Comparison of ENCODE assay signal across 31 cellular contexts in genomic region chr1:15732686-15733081, GRCh38. TPM values are rescaled to one million over a fixed set of nuclear protein-coding genes. Genes with fewer than 3 reads are reported as not detected.
"Had no signal": no experiment of that assay in that cellular context is flagged by ENCODE, and none has a peak within 500 bp of the region (broad histone marks: within the 10 kb centered on the region; RNA-seq: fewer than 3 reads in every experiment).

No MANE protein-coding gene starts in this region.

- DNase-seq: activated CD4-positive, alpha-beta T cell treated with anti-CD3 and anti-CD28 coated beads for 48 hours; activated CD4-positive, alpha-beta T cell treated with anti-CD3 and anti-CD28 coated beads, Interleukin-2, amount 50 U/mL, for 48 hours; activated CD8-positive, alpha-beta memory T cell treated with anti-CD3 and anti-CD28 coated beads for 24 hours; activated gamma-delta T cell treated with Interleukin-2 at 50 U/mL for 16 hours; activated T-cell treated with anti-CD3 and anti-CD28 coated beads, Interleukin-2, amount 50 U/mL, for 1 hour; central memory CD4-positive, alpha-beta T cell; endodermal cell; foreskin keratinocyte; heart right ventricle; naive B cell; nephron progenitor cell; pancreas; stimulated activated CD4-positive, alpha-beta T cell treated with anti-CD3 and anti-CD28 coated beads, Interleukin-1b, Interleukin-23, amount 100 ng/mL, for 48 hours; stimulated activated CD4-positive, alpha-beta T cell treated with anti-CD3 and anti-CD28 coated beads, Interleukin-4, amount 100 ng/mL, for 4 hours; stimulated activated CD8-positive, alpha-beta memory T cell treated with anti-CD3 and anti-CD28 coated beads, Interleukin-4, amount 100 ng/mL, for 48 hours; stimulated activated naive CD8-positive, alpha-beta T cell treated with anti-CD3 and anti-CD28 coated beads, Interleukin-15, Interleukin-2, amounts not matched to agents 100 U/mL and 50 U/mL, for 24 hours; T-helper 1 cell; testis; trophoblast cell had no signal

- H3K27me3 ChIP-seq: breast epithelium, esophagus muscularis mucosa, foreskin keratinocyte, heart right ventricle, pancreas, right atrium auricular region, testis, vagina had no signal

- H3K27ac ChIP-seq: breast epithelium, esophagus muscularis mucosa, foreskin keratinocyte, heart right ventricle, pancreas, right atrium auricular region, testis, vagina, VCaP had no signal

- H3K4me3 ChIP-seq: breast epithelium, esophagus muscularis mucosa, heart right ventricle, pancreas, right atrium auricular region, smooth muscle cell, testis, vagina had no signal

- H3K9me3 ChIP-seq: breast epithelium, esophagus muscularis mucosa, heart right ventricle, pancreas, right atrium auricular region, testis, vagina had no signal

- H3K4me1 ChIP-seq: breast epithelium, foreskin keratinocyte, testis had no signal

- H3K4me2 ChIP-seq: smooth muscle cell had no signal

RNA-seq across cellular contexts. Expression of gene TMEM82, which starts 9.6 kb away (rescaled TPM):
- total RNA-seq: activated T-helper 1 cell treated with anti-CD3 and anti-CD28 coated beads, Interleukin-12 subunit alpha, Interleukin-12 subunit beta, Interleukin-2, Interleukin-4 antibody, amounts not matched to agents 30 ng/mL and 10 ng/mL and 1 ng/mL, durations not matched to agents 14 hours and 24 hours and 36 hours; breast epithelium; esophagus muscularis mucosa; foreskin keratinocyte; glomerular endothelial cell; heart right ventricle; kidney epithelial cell; lower leg skin; mesothelial cell of epicardium; pancreas; pulmonary artery endothelial cell; right atrium auricular region; smooth muscle cell; testis; vagina had no signal
- polyA plus RNA-seq: foreskin keratinocyte, heart right ventricle, pancreas, smooth muscle cell had no signal

RNA-seq across cellular contexts. Expression of gene FBLIM1, which starts 25.9 kb away (rescaled TPM):
- total RNA-seq: activated T-helper 1 cell treated with anti-CD3 and anti-CD28 coated beads, Interleukin-12 subunit alpha, Interleukin-12 subunit beta, Interleukin-2, Interleukin-4 antibody, amounts not matched to agents 30 ng/mL and 10 ng/mL and 1 ng/mL, durations not matched to agents 14 hours and 24 hours and 36 hours had no signal
